Comparison of ENCODE assay signal across 13 cellular contexts in genomic region chr17:43840814-43841213, GRCh38. TPM values are rescaled to one million over a fixed set of nuclear protein-coding genes. Genes with fewer than 3 reads are reported as not detected.
DNase-seq lines count a peak whose midpoint lies in the region; ATAC-seq, FAIRE-seq and TF ChIP-seq lines count a peak whose summit lies in the region.
"Had no signal": no experiment of that assay in that cellular context is flagged by ENCODE, and none has a peak within 500 bp of the region (broad histone marks: within the 10 kb centered on the region; RNA-seq: fewer than 3 reads in every experiment).

No MANE protein-coding gene starts in this region.

- H2BK120ac ChIP-seq in H1 (replicated peaks; ENCODE audit: low read depth, low read length) = no peak overlapping the region

- no peak overlapping the region for H3K14ac ChIP-seq in H1 (ENCODE audit: insufficient read length)

- H2AFZ ChIP-seq in H1 (ENCODE audit: low read length) = no peak overlapping the region

- no peaks in the 10 kb centered on the region for H3K9me3 ChIP-seq in H1 (ENCODE audit: insufficient read depth in 2 of 2, low read depth in 1 of 2, low read length in 1 of 2)
- H3K9me3 ChIP-seq: suprapubic skin had no signal

- WGBS in H1 (ENCODE audit: extremely low coverage in 1 of 2, insufficient coverage in 1 of 2, insufficient read length in 1 of 2, insufficient replicate concordance in 2 of 2, low coverage in 1 of 2, low lambda C conversion rate in 2 of 2, missing lambda C conversion rate in 1 of 2), 2 experiments = 86% methylated on average over 4 of the region's 4 CpGs; no CpG with 5 or more reads in 1 of the 2 experiments

- H4K91ac ChIP-seq in H1 (replicated peaks; ENCODE audit: insufficient read length, low read length) = no peak overlapping the region

- peaks cover 0 to 1% (median 0%) of the 10 kb centered on the region in 4 experiments; a peak in 2 of 7 replicates for H3K27me3 ChIP-seq in H1 (replicated peaks in 1 of 4; ENCODE audit: control insufficient read depth in 3 of 4, extremely low read depth in 1 of 4, insufficient read depth in 3 of 4, low read length in 3 of 4)
- H3K27me3 ChIP-seq: suprapubic skin had no signal

- no peak overlapping the region for H3K27ac ChIP-seq in H1 (ENCODE audit: low read depth, low read length)
- H3K27ac ChIP-seq: coronary artery, suprapubic skin had no signal

- no peaks in the 10 kb centered on the region for H3K4me1 ChIP-seq in H1 (replicated peaks in 1 of 4; ENCODE audit: control insufficient read depth in 3 of 4, insufficient read depth in 4 of 4, low read length in 3 of 4)

- H3K9ac ChIP-seq in H1 (replicated peaks in 1 of 4; ENCODE audit: extremely low read depth in 1 of 4, low read depth in 3 of 4, low read length in 3 of 4) = no peak overlapping the region

- H4K5ac ChIP-seq in H1 (ENCODE audit: insufficient read length, low read depth, low read length) = no peak overlapping the region

- DNase-seq in NCI-H69 (lab: John Stamatoyannopoulos, UW) (peak; percentile 28), H1 (ENCODE audit: low read depth in 1 of 2, low spot score in 2 of 2) (no peak), omental fat pad (ENCODE audit: low spot score) (no peak)
- DNase-seq: activated CD4-positive, alpha-beta T cell treated with anti-CD3 and anti-CD28 coated beads for 4 hours; NCI-H446 had no signal

- no peak overlapping the region for H3K56ac ChIP-seq in H1 (replicated peaks; ENCODE audit: insufficient read length, low read depth, low read length)

- ATAC-seq in omental fat pad (ENCODE audit: low FRiP score) (peak; percentile 24), HG02885 (IDR thresholded peaks at IDR 0.05; ENCODE audit: poor library complexity, unreplicated experiment) (no peak), HG02852 (IDR thresholded peaks at IDR 0.05; ENCODE audit: unreplicated experiment) (no peak), GM19397 (IDR thresholded peaks at IDR 0.05; ENCODE audit: unreplicated experiment) (no peak), HG03159 (IDR thresholded peaks at IDR 0.05; ENCODE audit: unreplicated experiment) (no peak)

- H3K18ac ChIP-seq in H1 (ENCODE audit: extremely low read depth, low read length) = no peak overlapping the region

- no peak overlapping the region for H3K4me2 ChIP-seq in H1 (ENCODE audit: insufficient read depth in 1 of 2, low read depth in 2 of 2, low read length in 2 of 2)

- H3K23me2 ChIP-seq in H1 (ENCODE audit: low read depth, low read length) = no peaks in the 10 kb centered on the region

- H3K79me1 ChIP-seq in H1 (ENCODE audit: low read depth, low read length) = no peaks in the 10 kb centered on the region

- H2BK12ac ChIP-seq in H1 (ENCODE audit: low read depth, low read length) = no peak overlapping the region

- no peak overlapping the region for H2BK20ac ChIP-seq in H1 (ENCODE audit: low read length)

- no peaks in the 10 kb centered on the region for H4K20me1 ChIP-seq in H1 (replicated peaks in 1 of 2; ENCODE audit: control insufficient read depth in 1 of 2, insufficient read depth in 2 of 2, low read length in 2 of 2)

- H3K23ac ChIP-seq in H1 (ENCODE audit: insufficient read length) = no peak overlapping the region

- no peak for FAIRE-seq in H1 (lab: Jason Lieb, UNC)

- POLR2A ChIA-PET in H1 (lab: Charles Lee; ENCODE audit: partially characterized antibody) = interaction anchor here (1.4 to 2.7 kb wide), 2 partner anchors 31 to 50 kb away, joined by 3 to 8 read pairs; no protein-coding TSS in a partner anchor

- H3K4ac ChIP-seq in H1 (replicated peaks; ENCODE audit: insufficient read length, low read depth, low read length) = no peak overlapping the region

- peak; percentile 39 to 56 for TF ChIP-seq RAD21 in H1 (IDR thresholded peaks at IDR 0.05 in 1 of 2, conservative IDR thresholded peaks at IDR 0.05 in 1 of 2; ENCODE audit: low read depth in 2 of 2, low read length in 2 of 2)

- H3K79me2 ChIP-seq in H1 (ENCODE audit: control insufficient read depth in 1 of 2, insufficient read depth in 2 of 2, low read length in 2 of 2) = no peaks in the 10 kb centered on the region

- no peak overlapping the region for H4K8ac ChIP-seq in H1 (ENCODE audit: extremely low read depth, insufficient read depth, low read length)

- CTCF ChIA-PET in H1 (lab: Charles Lee; ENCODE audit: partially characterized antibody) = interaction anchor here (0.8 to 3.7 kb wide), 24 partner anchors 9 to 155 kb away, joined by 3 to 33 read pairs (median 4); no protein-coding TSS in a partner anchor

- TF ChIP-seq CTCF in GM12874 (IDR thresholded peaks at IDR 0.05; ENCODE audit: insufficient read depth, low read depth, low read length) = peak; percentile 21; the same call in 1 of the 2 replicates
- peak; percentile 26 to 63 (median 52) for TF ChIP-seq CTCF in H1 (IDR thresholded peaks at IDR 0.05; ENCODE audit: control extremely low read depth in 1 of 3, insufficient read depth in 1 of 3, low read depth in 1 of 3, low read length in 3 of 3)
- TF ChIP-seq CTCF in omental fat pad (IDR thresholded peaks at IDR 0.05) = no peak

- no peak overlapping the region for H2BK5ac ChIP-seq in H1 (ENCODE audit: low read depth, low read length)

- TF ChIP-seq EP300 in H1 (IDR thresholded peaks at IDR 0.05; ENCODE audit: borderline replicate concordance in 1 of 2, low read depth in 2 of 2, low read length in 2 of 2) = no peak

- no peak for TF ChIP-seq POLR2A in H1 (IDR thresholded peaks at IDR 0.05; ENCODE audit: control extremely low read depth in 1 of 2, low read depth in 2 of 2, low read length in 2 of 2)

- H3K4me3 ChIP-seq in H1 (ENCODE audit: extremely low read depth in 1 of 4, insufficient read depth in 2 of 4, low read depth in 3 of 4, low read length in 4 of 4) = no peak overlapping the region
- H3K4me3 ChIP-seq: coronary artery, suprapubic skin had no signal

- H2AK5ac ChIP-seq in H1 (ENCODE audit: low read depth, low read length) = no peak overlapping the region

- no peaks in the 10 kb centered on the region for H3K36me3 ChIP-seq in H1 (ENCODE audit: control insufficient read depth in 2 of 4, insufficient read depth in 4 of 4, low read length in 3 of 4)
- H3K36me3 ChIP-seq: suprapubic skin had no signal

- no peak overlapping the region for H2BK15ac ChIP-seq in H1 (ENCODE audit: low read length)

TF ChIP-seq in H1, 55 proteins besides CTCF, POLR2A, EP300 and RAD21:
- no peak for TF ChIP-seq EGR1 (IDR thresholded peaks at IDR 0.05; ENCODE audit: borderline replicate concordance, low read depth, low read length)
- TF ChIP-seq SP2 (IDR thresholded peaks at IDR 0.05; ENCODE audit: low read length) = no peak
- TF ChIP-seq MAFK (IDR thresholded peaks at IDR 0.05; ENCODE audit: low read depth, low read length) = no peak
- no peak for TF ChIP-seq YY1 (IDR thresholded peaks at IDR 0.05; ENCODE audit: low read depth, low read length)
- TF ChIP-seq CTBP2 (IDR thresholded peaks at IDR 0.05; ENCODE audit: borderline replicate concordance, insufficient read depth, insufficient read length, low read length) = no peak
- TF ChIP-seq SIX5 (IDR thresholded peaks at IDR 0.05; ENCODE audit: low read depth, low read length) = no peak
- no peak for TF ChIP-seq SIRT6 (IDR thresholded peaks at IDR 0.05; ENCODE audit: low read length)

RNA-seq across cellular contexts. Expression of gene CD300LG, which starts 6.2 kb away (rescaled TPM):
- not detected in 2 replicates for total RNA-seq in H1 (2021; fragmentation: NEBNext Ultra II Directional; extraction: Animal tissue kit (Norgen Biotek cat#: 25700))
- polyA plus RNA-seq in H1 (2011; rRNA removed) = 0.06 and 0.14 TPM in 2 replicates
- 0.13 TPM for polyA plus RNA-seq in H1 (2011; cell fraction: cytosol; rRNA removed)
- not detected for polyA plus RNA-seq in H1 (2011; cell fraction: nucleus; rRNA removed)
- polyA plus RNA-seq in H1 (2012, experiment 1 of 2) = 0.11 TPM in 1 of 4 replicates, not detected in the others
- polyA plus RNA-seq in H1 (2012, experiment 2 of 2) = not detected
- polyA plus RNA-seq in H1 (2013, experiment 1 of 2) = 0.02 TPM
- polyA plus RNA-seq in H1 (2013, experiment 2 of 2) = 0.02 TPM
- 0.17 TPM in 1 of 2 replicates, not detected in the other for polyA minus RNA-seq in H1 (2011; rRNA and poly(A)+ RNA removed)
- polyA minus RNA-seq in H1 (2011; cell fraction: cytosol; rRNA and poly(A)+ RNA removed) = not detected
- not detected for polyA minus RNA-seq in H1 (2011; cell fraction: nucleus; rRNA and poly(A)+ RNA removed)
- total RNA-seq in omental fat pad = 100 to 1,000 TPM in 2 of 4 donors, 10 to 100 TPM in 2; 35.2 to 382 (median 96.5) TPM
- total RNA-seq: kidney epithelial cell had no signal

RNA-seq across cellular contexts. Expression of gene MPP3, which starts 7.9 kb away (rescaled TPM):
- 5.5 and 6.1 TPM in 2 replicates for total RNA-seq in H1 (2021; fragmentation: NEBNext Ultra II Directional; extraction: Animal tissue kit (Norgen Biotek cat#: 25700))
- 3.1 and 3.8 TPM in 2 replicates for polyA plus RNA-seq in H1 (2011; rRNA removed)
- polyA plus RNA-seq in H1 (2011; cell fraction: cytosol; rRNA removed) = 6.2 TPM
- 21.1 TPM for polyA plus RNA-seq in H1 (2011; cell fraction: nucleus; rRNA removed)
- polyA plus RNA-seq in H1 (2012, experiment 1 of 2) = 6.1 to 7.7 TPM (median 7.3 TPM) in 4 replicates
- 1.8 TPM for polyA plus RNA-seq in H1 (2012, experiment 2 of 2)
- 5.1 TPM for polyA plus RNA-seq in H1 (2013, experiment 1 of 2)
- polyA plus RNA-seq in H1 (2013, experiment 2 of 2) = 5.1 TPM
- polyA minus RNA-seq in H1 (2011; rRNA and poly(A)+ RNA removed) = 5.6 and 6.1 TPM in 2 replicates
- polyA minus RNA-seq in H1 (2011; cell fraction: cytosol; rRNA and poly(A)+ RNA removed) = 5.9 TPM
- 9.3 TPM for polyA minus RNA-seq in H1 (2011; cell fraction: nucleus; rRNA and poly(A)+ RNA removed)
- 10 to 100 TPM; 13.2 to 27.9 (median 24.0) TPM for total RNA-seq in omental fat pad

Comparison
In these comparisons a context has a peak if more than half of its experiments do, and no peak if none do; other contexts are left out.
1. CTCF ChIP-seq: peak in GM12874 (single experiment) and H1 (3 of 3); none in omental fat pad (0 of 3).
2. RNA of gene CD300LG, which starts 6.2 kb away (total RNA-seq): 35.2 to 382 TPM in omental fat pad; not detected in H1; every median in the first group is over 10 times any median in the second.